ENCODE assay signal across 8 cellular contexts in the genomic region with DNA sequence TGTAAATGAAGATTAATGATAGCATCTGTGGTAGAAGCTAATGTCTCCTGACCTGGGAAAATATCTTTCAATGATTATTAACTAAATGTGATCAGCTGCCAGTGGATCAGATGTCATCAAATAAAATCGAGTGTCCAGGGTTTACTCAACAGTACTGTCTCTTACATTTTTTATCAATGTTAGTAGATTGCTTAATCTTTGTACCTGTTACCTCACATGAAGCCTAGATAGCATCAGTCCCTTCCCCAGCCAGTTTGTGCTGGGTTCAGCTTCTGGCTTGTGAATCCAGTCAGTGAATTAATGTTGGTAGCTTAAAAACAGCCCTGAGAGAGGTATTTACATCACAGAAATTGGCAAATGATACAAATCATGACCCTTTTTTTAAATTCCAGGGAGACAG.
"Had no signal": no experiment of that assay in that cellular context is flagged by ENCODE, and none has a peak within 500 bp of the region (broad histone marks: within the 10 kb centered on the region; RNA-seq: fewer than 3 reads in every experiment).

No MANE protein-coding gene starts in this region.

- ATAC-seq: GM23338 had no signal

- H3K4me3 ChIP-seq: GM23338 had no signal

- H3K4me3 Mint-ChIP-seq: GM23338, H9, IgD-negative memory B cell had no signal

- H2AFZ ChIP-seq: GM23338 had no signal

- H3K9me3 Mint-ChIP-seq: H9, IgD-negative memory B cell had no signal

- H3K4me2 ChIP-seq: GM23338 had no signal

- H3K27ac Mint-ChIP-seq: GM23338, H9, IgD-negative memory B cell had no signal

- H3K4me1 Mint-ChIP-seq: IgD-negative memory B cell had no signal

- DNase-seq: H9, HCEC 1CT, KBM-7 had no signal

- H3K36me3 Mint-ChIP-seq: IgD-negative memory B cell had no signal

- H3K27me3 Mint-ChIP-seq: IgD-negative memory B cell had no signal

- FAIRE-seq: H1, H54, HTR-8/SVneo had no signal
